In genomic region chr6:85670573-85670972, GRCh38 we compare ENCODE assay signal across 1 cellular context.
TF ChIP-seq lines count a peak whose summit lies in the region.

No MANE protein-coding gene starts in this region.

TF ChIP-seq in GM12878, 131 proteins besides CTCF, POLR2A, EP300 and RAD21 (continued from another document):
- TF ChIP-seq E2F4 (IDR thresholded peaks at IDR 0.05; ENCODE audit: low read depth, low read length) (no peak), YBX1 (IDR thresholded peaks at IDR 0.05) (no peak), RUNX3 (IDR thresholded peaks at IDR 0.05; ENCODE audit: low read length) (no peak), SP1 (IDR thresholded peaks at IDR 0.05; ENCODE audit: low read depth, low read length) (no peak), HSF1 (IDR thresholded peaks at IDR 0.05; ENCODE audit: low read depth, low read length) (no peak), ZBED1 (IDR thresholded peaks at IDR 0.05; ENCODE audit: borderline replicate concordance) (no peak)
